9 cellular contexts compared by ENCODE assay signal in genomic region chr22:46390652-46391301, GRCh38. TPM values are rescaled to one million over a fixed set of nuclear protein-coding genes. Genes with fewer than 3 reads are reported as not detected.
DNase-seq lines count a peak whose midpoint lies in the region; ATAC-seq and TF ChIP-seq lines count a peak whose summit lies in the region.
"Had no signal": no experiment of that assay in that cellular context is flagged by ENCODE, and none has a peak within 500 bp of the region (broad histone marks: within the 10 kb centered on the region; RNA-seq: fewer than 3 reads in every experiment).

No MANE protein-coding gene starts in this region.

- H3K4me3 Mint-ChIP-seq in stimulated activated naive B cell treated with anti-CD40 and anti-IgM and Interleukin-4, amounts not matched to agents 10 μg/mL and 1 μg/mL and 100 μg/mL, for 72 hours = no peak overlapping the region
- H3K4me3 Mint-ChIP-seq in activated T-helper 17 cell treated with anti-CD3 and anti-CD28 coated beads, Interleukin-2, amount 50 U/mL, for 72 hours = no peak overlapping the region

- no peaks in the 10 kb centered on the region for H3K9me3 Mint-ChIP-seq in stimulated activated naive B cell treated with anti-CD40 and anti-IgM and Interleukin-4, amounts not matched to agents 10 μg/mL and 1 μg/mL and 100 μg/mL, for 72 hours
- no peaks in the 10 kb centered on the region for H3K9me3 Mint-ChIP-seq in activated T-helper 17 cell treated with anti-CD3 and anti-CD28 coated beads, Interleukin-2, amount 50 U/mL, for 72 hours

- H3K4me1 Mint-ChIP-seq in stimulated activated naive B cell treated with anti-CD40 and anti-IgM and Interleukin-4, amounts not matched to agents 10 μg/mL and 1 μg/mL and 100 μg/mL, for 72 hours = no peaks in the 10 kb centered on the region
- H3K4me1 Mint-ChIP-seq in activated T-helper 17 cell treated with anti-CD3 and anti-CD28 coated beads, Interleukin-2, amount 50 U/mL, for 72 hours = no peaks in the 10 kb centered on the region

- no peak overlapping the region for H3K27ac Mint-ChIP-seq in stimulated activated naive B cell treated with anti-CD40 and anti-IgM and Interleukin-4, amounts not matched to agents 10 μg/mL and 1 μg/mL and 100 μg/mL, for 72 hours
- H3K27ac Mint-ChIP-seq in activated T-helper 17 cell treated with anti-CD3 and anti-CD28 coated beads, Interleukin-2, amount 50 U/mL, for 72 hours = no peak overlapping the region

- TF ChIP-seq CTCF in HFF-Myc (IDR thresholded peaks at IDR 0.05; ENCODE audit: low read depth, low read length, missing control alignments) (peak; percentile 31), right atrium auricular region (IDR thresholded peaks at IDR 0.05) (peak; percentile 20 to 62)

- H3K9me3 ChIP-seq in right atrium auricular region (no peaks in the 10 kb centered on the region), skeletal muscle tissue (ENCODE audit: control insufficient read depth in 3 of 3, low read length in 3 of 3) (no peaks in the 10 kb centered on the region)
- H3K9me3 ChIP-seq: uterus had no signal

- H3K36me3 Mint-ChIP-seq in stimulated activated naive B cell treated with anti-CD40 and anti-IgM and Interleukin-4, amounts not matched to agents 10 μg/mL and 1 μg/mL and 100 μg/mL, for 72 hours = peaks cover 8 to 33% of the 10 kb centered on the region in 2 donors
- H3K36me3 Mint-ChIP-seq in activated T-helper 17 cell treated with anti-CD3 and anti-CD28 coated beads, Interleukin-2, amount 50 U/mL, for 72 hours (ENCODE audit: low read depth) = no peaks in the 10 kb centered on the region

- H3K27me3 Mint-ChIP-seq in stimulated activated naive B cell treated with anti-CD40 and anti-IgM and Interleukin-4, amounts not matched to agents 10 μg/mL and 1 μg/mL and 100 μg/mL, for 72 hours = no peaks in the 10 kb centered on the region
- H3K27me3 Mint-ChIP-seq in activated T-helper 17 cell treated with anti-CD3 and anti-CD28 coated beads, Interleukin-2, amount 50 U/mL, for 72 hours = no peaks in the 10 kb centered on the region

- DNase-seq in HFF-Myc (ENCODE audit: extremely low read depth, low read depth) (no peak), T1000 (lab: John Stamatoyannopoulos, UW) (peak; percentile 27), right atrium auricular region (ENCODE audit: low spot score) (no peak), SKM-1 treated with dmso at 0.1 percent for 144 hours (lab: John Stamatoyannopoulos, UW; ENCODE audit: unreplicated experiment) (no peak), KG1 (lab: John Stamatoyannopoulos, UW) (no peak)
- no peak for DNase-seq in stimulated activated naive B cell treated with anti-CD40 and anti-IgM and Interleukin-4, amounts not matched to agents 10 μg/mL and 1 μg/mL and 100 μg/mL, for 72 hours

- ATAC-seq in stimulated activated naive B cell treated with anti-CD40 and anti-IgM and Interleukin-4, amounts not matched to agents 10 μg/mL and 1 μg/mL and 100 μg/mL, for 72 hours (replicated peaks) = no peak
- ATAC-seq in activated T-helper 17 cell treated with anti-CD3 and anti-CD28 coated beads, Interleukin-2, amount 50 U/mL, for 72 hours (replicated peaks) = no peak

- H3K27me3 ChIP-seq in right atrium auricular region (no peaks in the 10 kb centered on the region), skeletal muscle tissue (ENCODE audit: control insufficient read depth in 3 of 3, insufficient read depth in 3 of 3, low read length in 3 of 3) (peaks cover 0 to 3% (median 0%) of the 10 kb centered on the region in 3 donors)
- H3K27me3 ChIP-seq: uterus had no signal

- peak overlapping the region; percentile 65 to 83 (median 66) for H3K9ac ChIP-seq in skeletal muscle tissue (ENCODE audit: low read depth in 1 of 3, low read length in 3 of 3)

- H3K27ac ChIP-seq in right atrium auricular region (peak overlapping the region; percentile 18 to 46), skeletal muscle tissue (ENCODE audit: low read depth, low read length) (peak overlapping the region; percentile 42)
- H3K27ac ChIP-seq: uterus had no signal

- H3K4me3 ChIP-seq in HFF-Myc (replicated peaks; ENCODE audit: low read depth, low read length) (no peak overlapping the region), right atrium auricular region (peak overlapping the region in 1 of 2 donors; percentile 4), skeletal muscle tissue (ENCODE audit: low read length in 3 of 3) (peak overlapping the region; percentile 52 to 74 (median 60))
- H3K4me3 ChIP-seq: uterus had no signal

- H3K36me3 ChIP-seq in right atrium auricular region = no peaks in the 10 kb centered on the region
- H3K36me3 ChIP-seq in skeletal muscle tissue (ENCODE audit: control insufficient read depth in 3 of 3, insufficient read depth in 3 of 3, low read length in 3 of 3) = no peaks in the 10 kb centered on the region
- H3K36me3 ChIP-seq: uterus had no signal

- H3K4me1 ChIP-seq in right atrium auricular region = peaks cover 0 to 10% of the 10 kb centered on the region in 2 donors
- H3K4me1 ChIP-seq in skeletal muscle tissue (ENCODE audit: control insufficient read depth in 3 of 3, insufficient read depth in 3 of 3, low read length in 3 of 3) = peaks cover 5 to 17% (median 12%) of the 10 kb centered on the region in 3 donors
- H3K4me1 ChIP-seq: uterus had no signal

RNA-seq across cellular contexts. Expression of gene TRMU, which starts 55.3 kb away (rescaled TPM):
- total RNA-seq in right atrium auricular region (10 to 100 TPM; 22.2 to 22.4 TPM), skeletal muscle tissue (16.7 TPM)
- total RNA-seq in activated T-helper 17 cell treated with anti-CD3 and anti-CD28 coated beads, Interleukin-2, amount 50 U/mL, for 72 hours = 10 to 100 TPM; 92.0 to 92.2 TPM
